ENCODE assay signal across 1 cellular context in the genomic region with DNA sequence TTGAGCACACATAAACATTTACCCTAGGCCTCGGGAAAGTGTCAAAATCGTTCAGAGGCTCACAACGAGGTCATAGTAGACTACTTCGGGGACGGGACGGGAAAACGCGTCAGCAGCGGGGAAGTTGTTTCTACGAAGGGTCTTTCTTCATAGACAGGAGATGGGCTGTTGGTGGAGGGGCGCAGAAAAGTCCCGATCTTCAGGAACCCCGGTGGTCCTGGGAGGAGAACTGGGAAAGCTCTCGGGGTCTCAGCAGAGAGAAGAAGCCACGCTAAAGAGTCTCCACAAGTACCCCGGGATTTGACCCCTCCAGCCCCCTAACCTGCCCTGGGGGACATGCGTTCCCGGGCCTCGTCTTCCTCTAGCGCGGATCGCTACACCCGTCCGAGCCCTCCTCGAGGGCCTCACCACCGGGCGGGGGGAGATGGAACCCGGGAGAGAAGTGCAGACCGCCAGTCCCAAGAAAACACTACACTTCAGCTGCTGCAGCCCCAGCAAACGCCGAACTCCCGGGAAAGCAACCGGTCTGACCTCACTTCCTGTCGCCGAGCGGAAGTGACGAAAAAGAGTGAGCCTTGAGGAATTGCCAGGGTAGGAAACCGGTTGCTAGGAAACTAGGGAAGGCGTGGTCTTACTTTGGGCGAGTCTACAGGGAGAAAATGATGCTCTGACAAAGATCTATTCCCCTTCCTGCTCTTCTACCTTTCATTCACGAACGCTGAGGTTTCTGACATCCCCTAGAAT.
A peak's percentile ranks its signal among the peaks of the same experiment; 100 is the strongest.
TF ChIP-seq lines count a peak whose summit lies in the region.

A gene (minus strand): TSS at position 534 of the 744 bp plus-strand sequence. CDS start 1,611 bp downstream, outside the sequence.

TF ChIP-seq in HepG2, 621 proteins besides CTCF, POLR2A, EP300 and RAD21 (continued from another document and continues in another):
- TF ChIP-seq, protein P1, sequence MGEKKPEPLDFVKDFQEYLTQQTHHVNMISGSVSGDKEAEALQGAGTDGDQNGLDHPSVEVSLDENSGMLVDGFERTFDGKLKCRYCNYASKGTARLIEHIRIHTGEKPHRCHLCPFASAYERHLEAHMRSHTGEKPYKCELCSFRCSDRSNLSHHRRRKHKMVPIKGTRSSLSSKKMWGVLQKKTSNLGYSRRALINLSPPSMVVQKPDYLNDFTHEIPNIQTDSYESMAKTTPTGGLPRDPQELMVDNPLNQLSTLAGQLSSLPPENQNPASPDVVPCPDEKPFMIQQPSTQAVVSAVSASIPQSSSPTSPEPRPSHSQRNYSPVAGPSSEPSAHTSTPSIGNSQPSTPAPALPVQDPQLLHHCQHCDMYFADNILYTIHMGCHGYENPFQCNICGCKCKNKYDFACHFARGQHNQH (CRISPR knock-in tag; IDR thresholded peaks at IDR 0.05), result no peak
- TF ChIP-seq SNRNP70 (IDR thresholded peaks at IDR 0.05; ENCODE audit: low read depth, low read length), result no peak
- TF ChIP-seq ZNF629 (CRISPR knock-in tag; conservative IDR thresholded peaks at IDR 0.05), result no peak
- TF ChIP-seq CAMTA2 (CRISPR knock-in tag; IDR thresholded peaks at IDR 0.05; ENCODE audit: borderline replicate concordance), result no peak
- peak; percentile 97 for TF ChIP-seq KAT8 (CRISPR knock-in tag; IDR thresholded peaks at IDR 0.05)
- no peak for TF ChIP-seq RARA (CRISPR knock-in tag; IDR thresholded peaks at IDR 0.05)
- TF ChIP-seq IRF2 (CRISPR knock-in tag; IDR thresholded peaks at IDR 0.05), result peak; percentile 81; the same call in 1 of the 2 replicates
- no peak for TF ChIP-seq HNRNPH1 (optimal IDR thresholded peaks at IDR 0.05; ENCODE audit: low read depth, low read length)
- no peak for TF ChIP-seq YY1 (IDR thresholded peaks at IDR 0.05; ENCODE audit: insufficient read depth, insufficient replicate concordance, low read depth, low read length)
- TF ChIP-seq ZNF331 (CRISPR knock-in tag; IDR thresholded peaks at IDR 0.05), result peak; percentile 68
- TF ChIP-seq ZBTB8A (CRISPR knock-in tag; IDR thresholded peaks at IDR 0.05; ENCODE audit: borderline replicate concordance, low read depth), result no peak
- TF ChIP-seq, protein P2, sequence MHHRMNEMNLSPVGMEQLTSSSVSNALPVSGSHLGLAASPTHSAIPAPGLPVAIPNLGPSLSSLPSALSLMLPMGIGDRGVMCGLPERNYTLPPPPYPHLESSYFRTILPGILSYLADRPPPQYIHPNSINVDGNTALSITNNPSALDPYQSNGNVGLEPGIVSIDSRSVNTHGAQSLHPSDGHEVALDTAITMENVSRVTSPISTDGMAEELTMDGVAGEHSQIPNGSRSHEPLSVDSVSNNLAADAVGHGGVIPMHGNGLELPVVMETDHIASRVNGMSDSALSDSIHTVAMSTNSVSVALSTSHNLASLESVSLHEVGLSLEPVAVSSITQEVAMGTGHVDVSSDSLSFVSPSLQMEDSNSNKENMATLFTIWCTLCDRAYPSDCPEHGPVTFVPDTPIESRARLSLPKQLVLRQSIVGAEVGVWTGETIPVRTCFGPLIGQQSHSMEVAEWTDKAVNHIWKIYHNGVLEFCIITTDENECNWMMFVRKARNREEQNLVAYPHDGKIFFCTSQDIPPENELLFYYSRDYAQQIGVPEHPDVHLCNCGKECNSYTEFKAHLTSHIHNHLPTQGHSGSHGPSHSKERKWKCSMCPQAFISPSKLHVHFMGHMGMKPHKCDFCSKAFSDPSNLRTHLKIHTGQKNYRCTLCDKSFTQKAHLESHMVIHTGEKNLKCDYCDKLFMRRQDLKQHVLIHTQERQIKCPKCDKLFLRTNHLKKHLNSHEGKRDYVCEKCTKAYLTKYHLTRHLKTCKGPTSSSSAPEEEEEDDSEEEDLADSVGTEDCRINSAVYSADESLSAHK (CRISPR knock-in tag; IDR thresholded peaks at IDR 0.05; ENCODE audit: borderline replicate concordance), result no peak
- TF ChIP-seq CC2D1A (CRISPR knock-in tag; IDR thresholded peaks at IDR 0.05), result no peak
- peak; percentile 17; the same call in 1 of the 2 replicates for TF ChIP-seq ZNF614 (CRISPR knock-in tag; IDR thresholded peaks at IDR 0.05; ENCODE audit: borderline replicate concordance)
- no peak for TF ChIP-seq PAX8 (CRISPR knock-in tag; IDR thresholded peaks at IDR 0.05; ENCODE audit: borderline replicate concordance)
- TF ChIP-seq, protein P3, sequence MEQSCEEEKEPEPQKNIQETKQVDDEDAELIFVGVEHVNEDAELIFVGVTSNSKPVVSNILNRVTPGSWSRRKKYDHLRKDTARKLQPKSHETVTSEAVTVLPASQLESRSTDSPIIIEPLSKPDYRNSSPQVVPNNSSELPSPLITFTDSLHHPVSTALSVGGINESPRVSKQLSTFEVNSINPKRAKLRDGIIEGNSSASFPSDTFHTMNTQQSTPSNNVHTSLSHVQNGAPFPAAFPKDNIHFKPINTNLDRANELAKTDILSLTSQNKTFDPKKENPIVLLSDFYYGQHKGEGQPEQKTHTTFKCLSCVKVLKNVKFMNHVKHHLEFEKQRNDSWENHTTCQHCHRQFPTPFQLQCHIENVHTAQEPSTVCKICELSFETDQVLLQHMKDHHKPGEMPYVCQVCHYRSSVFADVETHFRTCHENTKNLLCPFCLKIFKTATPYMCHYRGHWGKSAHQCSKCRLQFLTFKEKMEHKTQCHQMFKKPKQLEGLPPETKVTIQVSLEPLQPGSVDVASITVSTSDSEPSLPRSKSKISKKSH (CRISPR knock-in tag; IDR thresholded peaks at IDR 0.05; ENCODE audit: borderline replicate concordance), result peak; percentile 79; the same call in 1 of the 2 replicates
- TF ChIP-seq HNRNPLL (IDR thresholded peaks at IDR 0.05; ENCODE audit: low read depth, low read length, poor library complexity, severe bottlenecking), result no peak
- 0 out of 2 replicates have a peak, but pooled peaks have one; percentile 39 for TF ChIP-seq ZFY (CRISPR knock-in tag; IDR thresholded peaks at IDR 0.05)
- TF ChIP-seq, protein P4, sequence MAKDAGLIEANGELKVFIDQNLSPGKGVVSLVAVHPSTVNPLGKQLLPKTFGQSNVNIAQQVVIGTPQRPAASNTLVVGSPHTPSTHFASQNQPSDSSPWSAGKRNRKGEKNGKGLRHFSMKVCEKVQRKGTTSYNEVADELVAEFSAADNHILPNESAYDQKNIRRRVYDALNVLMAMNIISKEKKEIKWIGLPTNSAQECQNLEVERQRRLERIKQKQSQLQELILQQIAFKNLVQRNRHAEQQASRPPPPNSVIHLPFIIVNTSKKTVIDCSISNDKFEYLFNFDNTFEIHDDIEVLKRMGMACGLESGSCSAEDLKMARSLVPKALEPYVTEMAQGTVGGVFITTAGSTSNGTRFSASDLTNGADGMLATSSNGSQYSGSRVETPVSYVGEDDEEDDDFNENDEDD (CRISPR knock-in tag; IDR thresholded peaks at IDR 0.05; ENCODE audit: borderline replicate concordance), result peak; percentile 78; the same call in 1 of the 2 replicates
- TF ChIP-seq GZF1 (CRISPR knock-in tag; IDR thresholded peaks at IDR 0.05), result no peak
- TF ChIP-seq, protein P5, sequence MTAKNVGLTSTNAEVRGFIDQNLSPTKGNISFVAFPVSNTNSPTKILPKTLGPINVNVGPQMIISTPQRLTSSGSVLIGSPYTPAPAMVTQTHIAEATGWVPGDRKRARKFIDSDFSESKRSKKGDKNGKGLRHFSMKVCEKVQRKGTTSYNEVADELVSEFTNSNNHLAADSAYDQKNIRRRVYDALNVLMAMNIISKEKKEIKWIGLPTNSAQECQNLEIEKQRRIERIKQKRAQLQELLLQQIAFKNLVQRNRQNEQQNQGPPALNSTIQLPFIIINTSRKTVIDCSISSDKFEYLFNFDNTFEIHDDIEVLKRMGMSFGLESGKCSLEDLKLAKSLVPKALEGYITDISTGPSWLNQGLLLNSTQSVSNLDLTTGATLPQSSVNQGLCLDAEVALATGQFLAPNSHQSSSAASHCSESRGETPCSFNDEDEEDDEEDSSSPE (CRISPR knock-in tag; IDR thresholded peaks at IDR 0.05), result peak; percentile 83
- peak; percentile 45; the same call in 1 of the 2 replicates for TF ChIP-seq YEATS4 (CRISPR knock-in tag; IDR thresholded peaks at IDR 0.05; ENCODE audit: borderline replicate concordance)
- TF ChIP-seq, protein P6, sequence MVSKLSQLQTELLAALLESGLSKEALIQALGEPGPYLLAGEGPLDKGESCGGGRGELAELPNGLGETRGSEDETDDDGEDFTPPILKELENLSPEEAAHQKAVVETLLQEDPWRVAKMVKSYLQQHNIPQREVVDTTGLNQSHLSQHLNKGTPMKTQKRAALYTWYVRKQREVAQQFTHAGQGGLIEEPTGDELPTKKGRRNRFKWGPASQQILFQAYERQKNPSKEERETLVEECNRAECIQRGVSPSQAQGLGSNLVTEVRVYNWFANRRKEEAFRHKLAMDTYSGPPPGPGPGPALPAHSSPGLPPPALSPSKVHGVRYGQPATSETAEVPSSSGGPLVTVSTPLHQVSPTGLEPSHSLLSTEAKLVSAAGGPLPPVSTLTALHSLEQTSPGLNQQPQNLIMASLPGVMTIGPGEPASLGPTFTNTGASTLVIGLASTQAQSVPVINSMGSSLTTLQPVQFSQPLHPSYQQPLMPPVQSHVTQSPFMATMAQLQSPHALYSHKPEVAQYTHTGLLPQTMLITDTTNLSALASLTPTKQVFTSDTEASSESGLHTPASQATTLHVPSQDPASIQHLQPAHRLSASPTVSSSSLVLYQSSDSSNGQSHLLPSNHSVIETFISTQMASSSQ (IDR thresholded peaks at IDR 0.05; ENCODE audit: low read depth), result no peak
- TF ChIP-seq, protein P6 (CRISPR knock-in tag; IDR thresholded peaks at IDR 0.05; ENCODE audit: borderline replicate concordance), result no peak
- TF ChIP-seq RBAK (CRISPR knock-in tag; IDR thresholded peaks at IDR 0.05), result no peak
- TF ChIP-seq, protein P7, sequence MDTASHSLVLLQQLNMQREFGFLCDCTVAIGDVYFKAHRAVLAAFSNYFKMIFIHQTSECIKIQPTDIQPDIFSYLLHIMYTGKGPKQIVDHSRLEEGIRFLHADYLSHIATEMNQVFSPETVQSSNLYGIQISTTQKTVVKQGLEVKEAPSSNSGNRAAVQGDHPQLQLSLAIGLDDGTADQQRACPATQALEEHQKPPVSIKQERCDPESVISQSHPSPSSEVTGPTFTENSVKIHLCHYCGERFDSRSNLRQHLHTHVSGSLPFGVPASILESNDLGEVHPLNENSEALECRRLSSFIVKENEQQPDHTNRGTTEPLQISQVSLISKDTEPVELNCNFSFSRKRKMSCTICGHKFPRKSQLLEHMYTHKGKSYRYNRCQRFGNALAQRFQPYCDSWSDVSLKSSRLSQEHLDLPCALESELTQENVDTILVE (CRISPR knock-in tag; IDR thresholded peaks at IDR 0.05), result no peak
- TF ChIP-seq ZNF773 (CRISPR knock-in tag; IDR thresholded peaks at IDR 0.05; ENCODE audit: borderline replicate concordance), result no peak
- TF ChIP-seq, protein P8, sequence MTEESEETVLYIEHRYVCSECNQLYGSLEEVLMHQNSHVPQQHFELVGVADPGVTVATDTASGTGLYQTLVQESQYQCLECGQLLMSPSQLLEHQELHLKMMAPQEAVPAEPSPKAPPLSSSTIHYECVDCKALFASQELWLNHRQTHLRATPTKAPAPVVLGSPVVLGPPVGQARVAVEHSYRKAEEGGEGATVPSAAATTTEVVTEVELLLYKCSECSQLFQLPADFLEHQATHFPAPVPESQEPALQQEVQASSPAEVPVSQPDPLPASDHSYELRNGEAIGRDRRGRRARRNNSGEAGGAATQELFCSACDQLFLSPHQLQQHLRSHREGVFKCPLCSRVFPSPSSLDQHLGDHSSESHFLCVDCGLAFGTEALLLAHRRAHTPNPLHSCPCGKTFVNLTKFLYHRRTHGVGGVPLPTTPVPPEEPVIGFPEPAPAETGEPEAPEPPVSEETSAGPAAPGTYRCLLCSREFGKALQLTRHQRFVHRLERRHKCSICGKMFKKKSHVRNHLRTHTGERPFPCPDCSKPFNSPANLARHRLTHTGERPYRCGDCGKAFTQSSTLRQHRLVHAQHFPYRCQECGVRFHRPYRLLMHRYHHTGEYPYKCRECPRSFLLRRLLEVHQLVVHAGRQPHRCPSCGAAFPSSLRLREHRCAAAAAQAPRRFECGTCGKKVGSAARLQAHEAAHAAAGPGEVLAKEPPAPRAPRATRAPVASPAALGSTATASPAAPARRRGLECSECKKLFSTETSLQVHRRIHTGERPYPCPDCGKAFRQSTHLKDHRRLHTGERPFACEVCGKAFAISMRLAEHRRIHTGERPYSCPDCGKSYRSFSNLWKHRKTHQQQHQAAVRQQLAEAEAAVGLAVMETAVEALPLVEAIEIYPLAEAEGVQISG (CRISPR knock-in tag; IDR thresholded peaks at IDR 0.05), result peak; percentile 73; the same call in 1 of the 2 replicates
- peak; percentile 59 for TF ChIP-seq SP2 (CRISPR knock-in tag; IDR thresholded peaks at IDR 0.05)
- TF ChIP-seq, protein P9, sequence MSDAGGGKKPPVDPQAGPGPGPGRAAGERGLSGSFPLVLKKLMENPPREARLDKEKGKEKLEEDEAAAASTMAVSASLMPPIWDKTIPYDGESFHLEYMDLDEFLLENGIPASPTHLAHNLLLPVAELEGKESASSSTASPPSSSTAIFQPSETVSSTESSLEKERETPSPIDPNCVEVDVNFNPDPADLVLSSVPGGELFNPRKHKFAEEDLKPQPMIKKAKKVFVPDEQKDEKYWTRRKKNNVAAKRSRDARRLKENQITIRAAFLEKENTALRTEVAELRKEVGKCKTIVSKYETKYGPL (CRISPR knock-in tag; IDR thresholded peaks at IDR 0.05), result no peak
- TF ChIP-seq GTF2F1 (IDR thresholded peaks at IDR 0.05; ENCODE audit: low read length), result no peak
- no peak for TF ChIP-seq FOXM1 (CRISPR knock-in tag; IDR thresholded peaks at IDR 0.05)
- no peak for TF ChIP-seq ZFAT (CRISPR knock-in tag; conservative IDR thresholded peaks at IDR 0.05)
- TF ChIP-seq FOXA1 (IDR thresholded peaks at IDR 0.05), result no peak
- no peak for TF ChIP-seq FOXA1 (CRISPR knock-in tag; IDR thresholded peaks at IDR 0.05)
- TF ChIP-seq, protein P10, sequence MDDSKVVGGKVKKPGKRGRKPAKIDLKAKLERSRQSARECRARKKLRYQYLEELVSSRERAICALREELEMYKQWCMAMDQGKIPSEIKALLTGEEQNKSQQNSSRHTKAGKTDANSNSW (CRISPR knock-in tag; IDR thresholded peaks at IDR 0.05; ENCODE audit: borderline replicate concordance), result no peak
- TF ChIP-seq SMARCE1 (IDR thresholded peaks at IDR 0.05; ENCODE audit: borderline replicate concordance), result no peak
- TF ChIP-seq ZNF749 (CRISPR knock-in tag; IDR thresholded peaks at IDR 0.05; ENCODE audit: borderline replicate concordance), result no peak
